15 cellular contexts compared by ENCODE assay signal in genomic region chr15:88388702-88389101, GRCh38.
DNase-seq lines count a peak whose midpoint lies in the region; ATAC-seq, FAIRE-seq and TF ChIP-seq lines count a peak whose summit lies in the region.
"Had no signal": no experiment of that assay in that cellular context is flagged by ENCODE, and none has a peak within 500 bp of the region (broad histone marks: within the 10 kb centered on the region; RNA-seq: fewer than 3 reads in every experiment).

No MANE protein-coding gene starts in this region.

- H3K79me1 ChIP-seq in mesendoderm (ENCODE audit: low read length): no peaks in the 10 kb centered on the region

- H3K9me3 ChIP-seq in A549: no peaks in the 10 kb centered on the region
- no peaks in the 10 kb centered on the region for H3K9me3 ChIP-seq in hepatocyte (ENCODE audit: low read depth)

- no peaks in the 10 kb centered on the region for H3K36me3 Mint-ChIP-seq in activated naive CD8-positive, alpha-beta T cell treated with anti-CD3 and anti-CD28 coated beads for 36 hours

- H2AFZ ChIP-seq in hepatocyte: no peak overlapping the region

- H4K5ac ChIP-seq in mesendoderm (ENCODE audit: low read length): no peak overlapping the region

- no peak overlapping the region for H2BK5ac ChIP-seq in mesendoderm (ENCODE audit: low read length)

- POLR2A ChIA-PET in A549 (lab: Yijun Ruan, JAX): no interaction called here

- H4K8ac ChIP-seq in mesendoderm (ENCODE audit: low read depth, low read length): no peak overlapping the region

- H3K36me3 ChIP-seq in hepatocyte (replicated peaks; ENCODE audit: insufficient read depth, low read depth) (no peaks in the 10 kb centered on the region), mesendoderm (ENCODE audit: control insufficient read depth, insufficient read depth, low read length) (no peaks in the 10 kb centered on the region)

- peak; percentile 70 to 71 for ATAC-seq in A549
- no peak for ATAC-seq in GM21576 (IDR thresholded peaks at IDR 0.05; ENCODE audit: unreplicated experiment)

- no peak overlapping the region for H3K23ac ChIP-seq in mesendoderm (ENCODE audit: low read length)

- no peak overlapping the region for H2BK120ac ChIP-seq in mesendoderm (ENCODE audit: low read depth, low read length)

- no peaks in the 10 kb centered on the region for H3K4me1 Mint-ChIP-seq in activated naive CD8-positive, alpha-beta T cell treated with anti-CD3 and anti-CD28 coated beads for 36 hours

- peak; percentile 93 to 98 for TF ChIP-seq EP300 in A549 (IDR thresholded peaks at IDR 0.05)

- H2AK5ac ChIP-seq in mesendoderm (ENCODE audit: low read length): no peak overlapping the region

- H3K9me3 Mint-ChIP-seq in activated naive CD8-positive, alpha-beta T cell treated with anti-CD3 and anti-CD28 coated beads for 36 hours: no peaks in the 10 kb centered on the region

- no peak overlapping the region for H2BK15ac ChIP-seq in mesendoderm (replicated peaks; ENCODE audit: low read depth)

- H3K4me3 ChIP-seq in A549: no peak overlapping the region
- no peak overlapping the region for H3K4me3 ChIP-seq in hepatocyte
- H3K4me3 ChIP-seq in mesendoderm (ENCODE audit: low read length): no peak overlapping the region

- H3K9ac ChIP-seq in mesendoderm (ENCODE audit: low read length): no peak overlapping the region

- H3K27me3 Mint-ChIP-seq in activated naive CD8-positive, alpha-beta T cell treated with anti-CD3 and anti-CD28 coated beads for 36 hours: peaks cover 6% of the 10 kb centered on the region

- DNase-seq in A549 (ENCODE audit: low read depth in 1 of 2, low spot score in 1 of 2): peak; percentile 65 to 90
- DNase-seq in LoVo (ENCODE audit: low spot score): peak; percentile 43
- peak; percentile 39 for DNase-seq in hepatocyte (ENCODE audit: low spot score)
- peak; percentile 78 for DNase-seq in mesendoderm
- DNase-seq in effector CD4-positive, alpha-beta T cell: no peak
- no peak for DNase-seq in activated naive CD8-positive, alpha-beta T cell treated with anti-CD3 and anti-CD28 coated beads for 36 hours
- no peak for DNase-seq in NCI-H1436 treated with DMSO at 0.1 percent for 48 hours (lab: John Stamatoyannopoulos, UW)
- DNase-seq: 8988T, DMS153, NCI-H1092 treated with DMSO at 0.1 percent for 48 hours, NCI-H1694 treated with DMSO at 0.1 percent for 48 hours, NCI-H345, NCI-H526 treated with DMSO at 0.1 percent for 48 hours had no signal

- 3% methylated on average over 3 of the region's 3 CpGs for WGBS in A549 (ENCODE audit: missing lambda C conversion rate)
- 8% methylated on average over 3 of the region's 3 CpGs for WGBS in hepatocyte (ENCODE audit: low lambda C conversion rate, missing lambda C conversion rate)
- WGBS in mesendoderm (ENCODE audit: extremely low coverage, insufficient coverage, low lambda C conversion rate): no CpG with 5 or more reads among the region's 3 CpGs

- no peaks in the 10 kb centered on the region for H3K79me2 ChIP-seq in hepatocyte
- H3K79me2 ChIP-seq in mesendoderm (ENCODE audit: control insufficient read depth, insufficient read depth, low read length): no peaks in the 10 kb centered on the region

- H3K4me2 ChIP-seq in A549 (peak overlapping the region; percentile 53), hepatocyte (peak overlapping the region; percentile 13), mesendoderm (ENCODE audit: low read length) (no peak overlapping the region)

- H3K27ac ChIP-seq in A549 (peak overlapping the region; percentile 90 to 97), hepatocyte (no peak overlapping the region), mesendoderm (ENCODE audit: low read depth, low read length) (no peak overlapping the region)
- H3K27ac ChIP-seq: C4-2B had no signal

- no peaks in the 10 kb centered on the region for H4K20me1 ChIP-seq in hepatocyte (ENCODE audit: insufficient read depth, poor library complexity, severe bottlenecking)

- no peak overlapping the region for H3K56ac ChIP-seq in mesendoderm (ENCODE audit: low read length)

- FAIRE-seq in A549 (lab: Jason Lieb, UNC): peak; percentile 90

- H3K27me3 ChIP-seq in hepatocyte: no peaks in the 10 kb centered on the region
- no peaks in the 10 kb centered on the region for H3K27me3 ChIP-seq in mesendoderm (ENCODE audit: insufficient read depth, low read length, poor library complexity)

- CTCF ChIA-PET in A549 (lab: Yijun Ruan, JAX): no interaction called here

- H3K4me1 ChIP-seq in A549 (peaks cover 96% of the 10 kb centered on the region), hepatocyte (ENCODE audit: insufficient read depth) (peaks cover 13% of the 10 kb centered on the region), mesendoderm (ENCODE audit: control insufficient read depth, low read depth, low read length) (no peaks in the 10 kb centered on the region)

- no peak for TF ChIP-seq POLR2A in A549 (IDR thresholded peaks at IDR 0.05; ENCODE audit: low read length)

- H3K27ac Mint-ChIP-seq in activated naive CD8-positive, alpha-beta T cell treated with anti-CD3 and anti-CD28 coated beads for 36 hours: no peak overlapping the region

- no peak overlapping the region for H3K4me3 Mint-ChIP-seq in activated naive CD8-positive, alpha-beta T cell treated with anti-CD3 and anti-CD28 coated beads for 36 hours

- peak; percentile 19 to 69; a peak in 3 of 5 replicates for TF ChIP-seq RAD21 in A549 (conservative IDR thresholded peaks at IDR 0.05 in 1 of 2, IDR thresholded peaks at IDR 0.05 in 1 of 2)

- H3K9me2 ChIP-seq in hepatocyte (replicated peaks; ENCODE audit: insufficient read depth): no peaks in the 10 kb centered on the region

- TF ChIP-seq CTCF in A549 (IDR thresholded peaks at IDR 0.05) (no peak), hepatocyte (IDR thresholded peaks at IDR 0.05; ENCODE audit: poor library complexity) (no peak)

- H3K18ac ChIP-seq in mesendoderm (ENCODE audit: low read length): no peak overlapping the region

- no peak overlapping the region for H3K4ac ChIP-seq in mesendoderm (ENCODE audit: low read depth, low read length)

TF ChIP-seq in A549, 52 proteins besides CTCF, POLR2A, EP300 and RAD21 (continues in another document):
- TF ChIP-seq PBX3 (IDR thresholded peaks at IDR 0.05) (no peak; the same call in 1 of the 2 replicates), CHD2 (IDR thresholded peaks at IDR 0.05; ENCODE audit: low read length, partially characterized antibody) (no peak), NFE2L2 (conservative IDR thresholded peaks at IDR 0.05; ENCODE audit: low read length) (no peak), ZSCAN20 (CRISPR knock-in tag; IDR thresholded peaks at IDR 0.05) (no peak), MAX (IDR thresholded peaks at IDR 0.05) (peak; percentile 66), GATA3 (IDR thresholded peaks at IDR 0.05; ENCODE audit: borderline replicate concordance) (peak; percentile 81), TFCP2L1 (CRISPR knock-in tag; IDR thresholded peaks at IDR 0.05) (no peak), ZFP36 (IDR thresholded peaks at IDR 0.05; ENCODE audit: borderline replicate concordance, partially characterized antibody) (no peak), HOXA7 (CRISPR knock-in tag; IDR thresholded peaks at IDR 0.05) (no peak), MYC (IDR thresholded peaks at IDR 0.05; ENCODE audit: borderline replicate concordance, low read length) (no peak), HOXB13 (CRISPR knock-in tag; IDR thresholded peaks at IDR 0.05; ENCODE audit: low read depth) (no peak), ELK1 (IDR thresholded peaks at IDR 0.05; ENCODE audit: low read depth, low read length) (no peak), MAFK (IDR thresholded peaks at IDR 0.05; ENCODE audit: partially characterized antibody) (no peak), EHF (CRISPR knock-in tag; IDR thresholded peaks at IDR 0.05) (no peak), KDM5A (IDR thresholded peaks at IDR 0.05) (no peak), E2F6 (IDR thresholded peaks at IDR 0.05; ENCODE audit: borderline replicate concordance, low read depth) (no peak), JUN (IDR thresholded peaks at IDR 0.05) (peak; percentile 98 to 99), ATOH8 (CRISPR knock-in tag; IDR thresholded peaks at IDR 0.05; ENCODE audit: low read depth) (no peak), SMC3 (IDR thresholded peaks at IDR 0.05) (peak; percentile 66; the same call in 2 of the 3 replicates), CBX2 (IDR thresholded peaks at IDR 0.05; ENCODE audit: borderline replicate concordance, low read depth) (no peak)

Comparison
In these comparisons a context has a peak if more than half of its experiments do, and no peak if none do; other contexts are left out.
1. DNase-seq: peak in A549 (2 of 2), LoVo (single experiment), hepatocyte (single experiment) and mesendoderm (single experiment); none in effector CD4-positive, alpha-beta T cell (single experiment), activated naive CD8-positive, alpha-beta T cell treated with anti-CD3 and anti-CD28 coated beads for 36 hours (single experiment) and NCI-H1436 treated with DMSO at 0.1 percent for 48 hours (single experiment).
2. H3K27ac ChIP-seq: peak in A549 (2 of 2); none in hepatocyte (single experiment) and mesendoderm (single experiment).